Comparison of ENCODE assay signal across 30 cellular contexts in genomic region chr21:45169682-45170081, GRCh38.
DNase-seq lines count a peak whose midpoint lies in the region; ATAC-seq and TF ChIP-seq lines count a peak whose summit lies in the region.
"Had no signal": no experiment of that assay in that cellular context is flagged by ENCODE, and none has a peak within 500 bp of the region (broad histone marks: within the 10 kb centered on the region; RNA-seq: fewer than 3 reads in every experiment).

No MANE protein-coding gene starts in this region.

- no peak overlapping the region for H4K91ac ChIP-seq in neuronal stem cell (ENCODE audit: low read depth, low read length, poor library complexity)

- H3K4me2 ChIP-seq in neuronal stem cell (ENCODE audit: insufficient read depth, low read length, poor library complexity, severe bottlenecking), result no peak overlapping the region
- H3K4me2 ChIP-seq: SK-N-SH had no signal

- no peak overlapping the region for H3K18ac ChIP-seq in neuronal stem cell (ENCODE audit: low read length)

- peak overlapping the region; percentile 68 for H3K27ac Mint-ChIP-seq in central memory CD8-positive, alpha-beta T cell (ENCODE audit: low read depth)
- H3K27ac Mint-ChIP-seq: activated CD4-positive, alpha-beta memory T cell treated with anti-CD3 and anti-CD28 coated beads, Interleukin-2, amount 10 ng/mL, durations not matched to agents 7 days and 5 days; activated naive CD4-positive, alpha-beta T cell treated with anti-CD3 and anti-CD28 coated beads, Interleukin-2, amount 50 U/mL, for 72 hours; activated T-helper 17 cell treated with anti-CD3 and anti-CD28 coated beads, Interleukin-2, amount 50 U/mL, for 72 hours; natural killer cell treated with Interleukin-12 subunit alpha and Interleukin-12 subunit beta and Interleukin-15 and Interleukin-18, amount 100 ng/mL, for 72 hours had no signal

- no peak overlapping the region for H2BK5ac ChIP-seq in neuronal stem cell (ENCODE audit: low read length)

- H3K27me3 ChIP-seq in A673 (replicated peaks; ENCODE audit: insufficient read depth, low read depth, low read length, poor library complexity), result no peaks in the 10 kb centered on the region
- H3K27me3 ChIP-seq in neuronal stem cell (ENCODE audit: control insufficient read depth in 3 of 3, insufficient read depth in 3 of 3, low read depth in 1 of 3, low read length in 3 of 3), result no peaks in the 10 kb centered on the region
- H3K27me3 ChIP-seq: pancreas, transverse colon had no signal

- H2BK12ac ChIP-seq in neuronal stem cell (ENCODE audit: low read length), result no peak overlapping the region

- in situ Hi-C loops in G401 (cut with HindIII; ENCODE audit: low sequenced_read_pairs), result no loop called here

- no peaks in the 10 kb centered on the region for H3K9me3 ChIP-seq in A673 (ENCODE audit: low read depth, low read length, poor library complexity, severe bottlenecking)
- no peaks in the 10 kb centered on the region for H3K9me3 ChIP-seq in neuronal stem cell (replicated peaks in 1 of 2; ENCODE audit: control insufficient read depth in 2 of 2, insufficient read depth in 1 of 2, low read depth in 1 of 2, low read length in 2 of 2)
- H3K9me3 ChIP-seq: HAP-1, mucosa of descending colon, pancreas, SK-N-SH, transverse colon had no signal

- no peak for ATAC-seq in central memory CD8-positive, alpha-beta T cell (replicated peaks; ENCODE audit: extremely low read depth, poor library complexity, severe bottlenecking)
- no peak for ATAC-seq in GM21381 (IDR thresholded peaks at IDR 0.05; ENCODE audit: unreplicated experiment)
- ATAC-seq: activated naive CD4-positive, alpha-beta T cell treated with anti-CD3 and anti-CD28 coated beads, Interleukin-2, amount 50 U/mL, for 72 hours; activated T-helper 17 cell treated with anti-CD3 and anti-CD28 coated beads, Interleukin-2, amount 50 U/mL, for 72 hours; HepG2; mucosa of descending colon; natural killer cell treated with Interleukin-12 subunit alpha and Interleukin-12 subunit beta and Interleukin-15 and Interleukin-18, amount 100 ng/mL, for 72 hours; pancreas had no signal

- CTCF ChIA-PET in A673 (lab: Charles Lee), result no interaction called here

- no peak overlapping the region for H3K23ac ChIP-seq in neuronal stem cell (ENCODE audit: low read depth, low read length, poor library complexity)

- H3K27ac ChIP-seq in A673 (ENCODE audit: low read depth, low read length, poor library complexity, severe bottlenecking), result peak overlapping the region; percentile 83
- H3K27ac ChIP-seq in neuronal stem cell (replicated peaks; ENCODE audit: low read length), result no peak overlapping the region
- H3K27ac ChIP-seq: pancreas, transverse colon had no signal

- H2BK120ac ChIP-seq in neuronal stem cell (ENCODE audit: low read depth, low read length), result no peak overlapping the region

- POLR2A ChIA-PET in A673 (lab: Charles Lee; ENCODE audit: low non-redundant PET), result no interaction called here

- no peaks in the 10 kb centered on the region for H3K36me3 ChIP-seq in A673 (ENCODE audit: insufficient read depth, low read length, poor library complexity, severe bottlenecking)
- H3K36me3 ChIP-seq in neuronal stem cell (replicated peaks in 1 of 2; ENCODE audit: control insufficient read depth in 2 of 2, insufficient read depth in 2 of 2, low read length in 2 of 2), result no peaks in the 10 kb centered on the region
- H3K36me3 ChIP-seq: HAP-1, pancreas, transverse colon had no signal

- H2BK15ac ChIP-seq in neuronal stem cell (ENCODE audit: low read length), result no peak overlapping the region

- H2AFZ ChIP-seq in neuronal stem cell (ENCODE audit: low read length), result peak overlapping the region; percentile 58

- peaks cover 4% of the 10 kb centered on the region for H3K36me3 Mint-ChIP-seq in central memory CD8-positive, alpha-beta T cell (ENCODE audit: insufficient read depth)
- H3K36me3 Mint-ChIP-seq: activated naive CD4-positive, alpha-beta T cell treated with anti-CD3 and anti-CD28 coated beads, Interleukin-2, amount 50 U/mL, for 72 hours; natural killer cell treated with Interleukin-12 subunit alpha and Interleukin-12 subunit beta and Interleukin-15 and Interleukin-18, amount 100 ng/mL, for 72 hours had no signal

- H3K9me3 Mint-ChIP-seq in central memory CD8-positive, alpha-beta T cell, result no peaks in the 10 kb centered on the region
- H3K9me3 Mint-ChIP-seq: activated CD4-positive, alpha-beta memory T cell treated with anti-CD3 and anti-CD28 coated beads, Interleukin-2, amount 10 ng/mL, durations not matched to agents 7 days and 5 days; activated naive CD4-positive, alpha-beta T cell treated with anti-CD3 and anti-CD28 coated beads, Interleukin-2, amount 50 U/mL, for 72 hours; activated T-helper 17 cell treated with anti-CD3 and anti-CD28 coated beads, Interleukin-2, amount 50 U/mL, for 72 hours; natural killer cell treated with Interleukin-12 subunit alpha and Interleukin-12 subunit beta and Interleukin-15 and Interleukin-18, amount 100 ng/mL, for 72 hours had no signal

- WGBS in neuronal stem cell (ENCODE audit: extremely low coverage in 2 of 2, insufficient read length in 2 of 2, insufficient replicate concordance in 1 of 2), 2 donors, result no CpG with 5 or more reads among the region's 6 CpGs

- H3K14ac ChIP-seq in neuronal stem cell (ENCODE audit: low read length), result no peak overlapping the region

- no peak overlapping the region for H3K4ac ChIP-seq in neuronal stem cell (ENCODE audit: low read length)

- DNase-seq in A673 (ENCODE audit: low spot score), result no peak
- peak; percentile 25 for DNase-seq in G401 (ENCODE audit: low spot score)
- DNase-seq in central memory CD8-positive, alpha-beta T cell (ENCODE audit: low spot score in 2 of 2), result no peak
- no peak for DNase-seq in neuronal stem cell (ENCODE audit: low spot score)
- no peak for DNase-seq in germinal center (ENCODE audit: low spot score)
- DNase-seq in stimulated activated CD8-positive, alpha-beta memory T cell treated with anti-CD3 and anti-CD28 coated beads, Interleukin-4, amount 100 ng/mL, for 48 hours, result no peak
- DNase-seq in AG20443 (ENCODE audit: low spot score), result no peak
- DNase-seq: ACHN; activated CD4-positive, alpha-beta memory T cell treated with anti-CD3 and anti-CD28 coated beads, Interleukin-2, amount 10 ng/mL, durations not matched to agents 7 days and 5 days; activated CD4-positive, CD25-positive, alpha-beta regulatory T cell; aorta; COR-L47; dermis blood vessel endothelial cell; hypothalamus; mucosa of descending colon; NCI-H1436 treated with DMSO at 0.1 percent for 48 hours; NCI-H2081 treated with DMSO at 0.1 percent for 48 hours; NCI-H2227 treated with DMSO at 0.1 percent for 48 hours; NCI-H526; pancreas; SK-N-SH; stimulated activated CD4-positive, alpha-beta T cell treated with anti-CD3 and anti-CD28 coated beads, Interleukin-2, amount 100 ng/mL, for 24 hours; transverse colon had no signal

- no TSS peak for BruUV-seq in A673 (replicated peaks; lab: Mats Ljungman, UMichigan)

- H3K27me3 Mint-ChIP-seq in central memory CD8-positive, alpha-beta T cell, result no peaks in the 10 kb centered on the region
- H3K27me3 Mint-ChIP-seq: activated CD4-positive, alpha-beta memory T cell treated with anti-CD3 and anti-CD28 coated beads, Interleukin-2, amount 10 ng/mL, durations not matched to agents 7 days and 5 days; activated T-helper 17 cell treated with anti-CD3 and anti-CD28 coated beads, Interleukin-2, amount 50 U/mL, for 72 hours; natural killer cell treated with Interleukin-12 subunit alpha and Interleukin-12 subunit beta and Interleukin-15 and Interleukin-18, amount 100 ng/mL, for 72 hours had no signal

- H3K4me3 Mint-ChIP-seq in central memory CD8-positive, alpha-beta T cell, result no peak overlapping the region
- H3K4me3 Mint-ChIP-seq: activated CD4-positive, alpha-beta memory T cell treated with anti-CD3 and anti-CD28 coated beads, Interleukin-2, amount 10 ng/mL, durations not matched to agents 7 days and 5 days; activated T-helper 17 cell treated with anti-CD3 and anti-CD28 coated beads, Interleukin-2, amount 50 U/mL, for 72 hours; natural killer cell treated with Interleukin-12 subunit alpha and Interleukin-12 subunit beta and Interleukin-15 and Interleukin-18, amount 100 ng/mL, for 72 hours had no signal

- intact Hi-C loops in A673 (cut with micrococcal nuclease; ENCODE audit: unreplicated experiment), result no loop called here

- H2AK5ac ChIP-seq in neuronal stem cell (ENCODE audit: low read depth, low read length), result no peak overlapping the region

- no peak for TF ChIP-seq CTCF in A673 (conservative IDR thresholded peaks at IDR 0.05; ENCODE audit: low read depth, low read length)

- no peak overlapping the region for H3K9ac ChIP-seq in neuronal stem cell (ENCODE audit: low read depth, low read length, poor library complexity)
- H3K9ac ChIP-seq: SK-N-SH had no signal

- H3K4me1 ChIP-seq in A673 (ENCODE audit: insufficient read depth, low read length, poor library complexity, severe bottlenecking), result peaks cover 31% of the 10 kb centered on the region
- peaks cover 8 to 9% of the 10 kb centered on the region in 2 donors for H3K4me1 ChIP-seq in neuronal stem cell (ENCODE audit: control insufficient read depth in 2 of 2, insufficient read depth in 1 of 2, low read depth in 1 of 2, low read length in 2 of 2)
- H3K4me1 ChIP-seq: HAP-1, pancreas had no signal

- H3K4me1 Mint-ChIP-seq in central memory CD8-positive, alpha-beta T cell, result peaks cover 23% of the 10 kb centered on the region

- no peak overlapping the region for H4K8ac ChIP-seq in neuronal stem cell (ENCODE audit: low read depth, low read length)

- H3K4me3 ChIP-seq in A673 (ENCODE audit: low read depth, low read length, poor library complexity, severe bottlenecking) (no peak overlapping the region), neuronal stem cell (ENCODE audit: low read length in 2 of 2) (no peak overlapping the region)
- H3K4me3 ChIP-seq: HAP-1, lung, mucosa of descending colon, pancreas, transverse colon had no signal

- no peaks in the 10 kb centered on the region for H3K79me1 ChIP-seq in neuronal stem cell (ENCODE audit: low read depth, low read length)
